ENCODE assay signal across 19 cellular contexts in the genomic region with DNA sequence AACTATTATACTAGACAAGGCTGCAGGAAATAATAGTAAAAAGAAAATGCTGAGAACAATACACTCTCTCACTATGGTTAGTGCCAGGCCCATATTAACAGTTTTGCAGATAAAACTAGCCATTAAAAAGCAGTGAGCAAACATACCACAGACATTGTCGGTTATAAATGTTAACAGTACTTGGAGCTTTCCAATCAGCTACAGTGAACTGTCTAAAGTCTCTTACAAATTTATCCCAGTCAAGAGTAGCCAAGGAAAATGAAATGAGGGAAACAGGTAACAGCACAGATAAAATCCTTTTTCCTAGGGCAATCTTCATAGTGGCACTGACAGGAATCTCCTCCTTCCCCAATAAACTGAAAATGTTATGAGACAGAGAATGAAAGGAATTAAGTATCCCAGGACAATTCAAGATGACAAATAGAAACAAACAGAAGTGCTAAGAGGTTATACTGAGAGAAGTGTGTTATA. TPM values are rescaled to one million over a fixed set of nuclear protein-coding genes. Genes with fewer than 3 reads are reported as not detected.
A peak's percentile ranks its signal among the peaks of the same experiment; 100 is the strongest.
DNase-seq lines count a peak whose midpoint lies in the region; ATAC-seq, FAIRE-seq and TF ChIP-seq lines count a peak whose summit lies in the region.
"Had no signal": no experiment of that assay in that cellular context is flagged by ENCODE, and none has a peak within 500 bp of the region (broad histone marks: within the 10 kb centered on the region; RNA-seq: fewer than 3 reads in every experiment).

No MANE protein-coding gene starts in this region.

- no peak overlapping the region for H3K14ac ChIP-seq in H9 (ENCODE audit: insufficient read depth, low read length)

- H3K9me3 Mint-ChIP-seq in H9: peaks cover 0 to 3% of the 10 kb centered on the region in 2 experiments; a peak in 1 of 5 replicates
- no peaks in the 10 kb centered on the region for H3K9me3 Mint-ChIP-seq in stimulated activated effector memory CD8-positive, alpha-beta T cell treated with anti-CD3 and anti-CD28 coated beads, Interleukin-12 subunit alpha, Interleukin-12 subunit beta, amount 100 ng/mL, for 72 hours

- H3K27me3 Mint-ChIP-seq in H9 (ENCODE audit: low read depth): no peaks in the 10 kb centered on the region
- H3K27me3 Mint-ChIP-seq: activated CD8-positive, alpha-beta memory T cell treated with anti-CD3 and anti-CD28 coated beads, Interleukin-2, amount 10 ng/mL, durations not matched to agents 7 days and 5 days; dendritic cell treated with granulocyte-macrophage colony-stimulating factor and Interleukin-4, amounts not matched to agents 40 ng/mL and 50 ng/mL, for 4 days had no signal

- H2BK120ac ChIP-seq in H9 (ENCODE audit: low read depth, low read length, poor library complexity, severe bottlenecking): no peak overlapping the region

- H3K23me2 ChIP-seq in H9 (ENCODE audit: insufficient read length, low read depth, low read length, poor library complexity, severe bottlenecking): no peaks in the 10 kb centered on the region

- 0 out of 6 replicates have a peak overlapping the region, but pooled peaks of 1 of the 2 experiments have one; percentile 20 for H3K27ac ChIP-seq in A549
- H3K27ac ChIP-seq in H9 (ENCODE audit: insufficient read length, low read depth, low read length): no peak overlapping the region
- peak overlapping the region; percentile 16 for H3K27ac ChIP-seq in HepG2 (ENCODE audit: extremely low read length, insufficient read depth, low read length)
- H3K27ac ChIP-seq in coronary artery: no peak overlapping the region
- H3K27ac ChIP-seq in esophagus squamous epithelium: no peak overlapping the region
- H3K27ac ChIP-seq: ascending aorta had no signal

- H2AFZ ChIP-seq in H9 (ENCODE audit: low read length) (no peak overlapping the region), HepG2 (ENCODE audit: low read length) (no peak overlapping the region)

- TF ChIP-seq EP300 in A549 (IDR thresholded peaks at IDR 0.05) (no peak), HepG2 (IDR thresholded peaks at IDR 0.05; ENCODE audit: low read depth in 2 of 2, low read length in 2 of 2) (no peak), HepG2 (CRISPR knock-in tag; IDR thresholded peaks at IDR 0.05; ENCODE audit: borderline replicate concordance) (no peak)

- no peak overlapping the region for H4K8ac ChIP-seq in H9 (replicated peaks; ENCODE audit: insufficient read length, low read depth, low read length)

- TF ChIP-seq CTCF in A549 (IDR thresholded peaks at IDR 0.05) (no peak), H9 (conservative IDR thresholded peaks at IDR 0.05) (no peak), HepG2 (CRISPR knock-in tag; IDR thresholded peaks at IDR 0.05) (no peak), coronary artery (IDR thresholded peaks at IDR 0.05) (no peak), esophagus squamous epithelium (IDR thresholded peaks at IDR 0.05) (no peak)

- H3K56ac ChIP-seq in H9 (ENCODE audit: insufficient read length, low read depth, low read length): no peak overlapping the region

- peaks cover 30 to 38% of the 10 kb centered on the region in 2 experiments for H3K4me1 Mint-ChIP-seq in H9
- no peaks in the 10 kb centered on the region for H3K4me1 Mint-ChIP-seq in stimulated activated effector memory CD8-positive, alpha-beta T cell treated with anti-CD3 and anti-CD28 coated beads, Interleukin-12 subunit alpha, Interleukin-12 subunit beta, amount 100 ng/mL, for 72 hours
- H3K4me1 Mint-ChIP-seq: activated CD8-positive, alpha-beta memory T cell treated with anti-CD3 and anti-CD28 coated beads, Interleukin-2, amount 10 ng/mL, durations not matched to agents 7 days and 5 days had no signal

- H3K27me3 ChIP-seq in H9 (ENCODE audit: insufficient read depth, low read length): no peaks in the 10 kb centered on the region
- H3K27me3 ChIP-seq in HepG2 (ENCODE audit: control insufficient read depth in 1 of 2, insufficient read depth in 2 of 2, low read length in 2 of 2): no peaks in the 10 kb centered on the region
- H3K27me3 ChIP-seq in esophagus squamous epithelium: no peaks in the 10 kb centered on the region
- H3K27me3 ChIP-seq: ascending aorta had no signal

- TF ChIP-seq POLR2A in A549 (IDR thresholded peaks at IDR 0.05; ENCODE audit: low read length) (no peak), HepG2 (IDR thresholded peaks at IDR 0.05; ENCODE audit: insufficient read depth in 1 of 2, low read depth in 2 of 2, low read length in 2 of 2) (no peak), esophagus squamous epithelium (IDR thresholded peaks at IDR 0.05) (no peak)

- peaks cover 39% of the 10 kb centered on the region; the same call in 1 of the 2 replicates for H3K79me2 ChIP-seq in H9 (ENCODE audit: insufficient read depth, low read length)
- peaks cover 88% of the 10 kb centered on the region for H3K79me2 ChIP-seq in HepG2 (ENCODE audit: insufficient read depth, low read length)

- H3K23ac ChIP-seq in H9 (ENCODE audit: insufficient read length, low read depth, low read length): no peak overlapping the region

- H2AK5ac ChIP-seq in H9 (ENCODE audit: insufficient read length, low read length): no peak overlapping the region

- H4K91ac ChIP-seq in H9 (ENCODE audit: insufficient read length, low read depth, low read length): no peak overlapping the region

- peak; percentile 17 to 53; a peak in 3 of 6 replicates for ATAC-seq in A549
- no peak for ATAC-seq in HepG2
- no peak for ATAC-seq in stimulated activated effector memory CD8-positive, alpha-beta T cell treated with anti-CD3 and anti-CD28 coated beads, Interleukin-12 subunit alpha, Interleukin-12 subunit beta, amount 100 ng/mL, for 72 hours
- ATAC-seq: activated CD8-positive, alpha-beta memory T cell treated with anti-CD3 and anti-CD28 coated beads, Interleukin-2, amount 10 ng/mL, durations not matched to agents 7 days and 5 days; left ventricle myocardium superior had no signal

- peaks cover 28 to 40% (median 31%) of the 10 kb centered on the region in 3 experiments for H3K36me3 Mint-ChIP-seq in H9 (ENCODE audit: insufficient read depth in 1 of 3, low read depth in 3 of 3)
- peaks cover 5% of the 10 kb centered on the region for H3K36me3 Mint-ChIP-seq in stimulated activated effector memory CD8-positive, alpha-beta T cell treated with anti-CD3 and anti-CD28 coated beads, Interleukin-12 subunit alpha, Interleukin-12 subunit beta, amount 100 ng/mL, for 72 hours
- H3K36me3 Mint-ChIP-seq: activated CD8-positive, alpha-beta memory T cell treated with anti-CD3 and anti-CD28 coated beads, Interleukin-2, amount 10 ng/mL, durations not matched to agents 7 days and 5 days had no signal

- H3K4me3 ChIP-seq in A549 (no peak overlapping the region), HepG2 (replicated peaks in 1 of 3; ENCODE audit: insufficient read depth in 1 of 3, low read depth in 2 of 3, low read length in 3 of 3) (no peak overlapping the region), coronary artery (no peak overlapping the region), esophagus squamous epithelium (no peak overlapping the region)
- H3K4me3 ChIP-seq: ascending aorta had no signal

- 5% methylated on average over 1 of the region's 1 CpG for WGBS in A549 (ENCODE audit: missing lambda C conversion rate)
- no CpG with 5 or more reads among the region's 1 CpG for WGBS in H9 (ENCODE audit: extremely low coverage, insufficient read length, low lambda C conversion rate)
- whole genome bisulfite sequencing in HepG2 (ENCODE audit: low lambda C conversion rate): 25% methylated on average over 1 of the region's 1 CpG
- WGBS in esophagus squamous epithelium, 2 donors: 35 to 36% methylated on average over 1 of the region's 1 CpG

- no peak overlapping the region for H2BK15ac ChIP-seq in H9 (ENCODE audit: low read depth, low read length)

- H3K9me3 ChIP-seq in A549 (no peaks in the 10 kb centered on the region), H9 (ENCODE audit: control insufficient read depth, low read depth, low read length) (no peaks in the 10 kb centered on the region), HepG2 (ENCODE audit: low read length) (no peaks in the 10 kb centered on the region), esophagus squamous epithelium (no peaks in the 10 kb centered on the region)
- H3K9me3 ChIP-seq: ascending aorta had no signal

- peak overlapping the region in 2 of 3 experiments; percentile 22 to 76; a peak in 4 of 7 replicates for H3K27ac Mint-ChIP-seq in H9
- H3K27ac Mint-ChIP-seq in stimulated activated effector memory CD8-positive, alpha-beta T cell treated with anti-CD3 and anti-CD28 coated beads, Interleukin-12 subunit alpha, Interleukin-12 subunit beta, amount 100 ng/mL, for 72 hours: no peak overlapping the region
- H3K27ac Mint-ChIP-seq: activated CD8-positive, alpha-beta memory T cell treated with anti-CD3 and anti-CD28 coated beads, Interleukin-2, amount 10 ng/mL, durations not matched to agents 7 days and 5 days; dendritic cell treated with granulocyte-macrophage colony-stimulating factor and Interleukin-4, amounts not matched to agents 40 ng/mL and 50 ng/mL, for 4 days had no signal

- H2BK5ac ChIP-seq in H9 (ENCODE audit: insufficient read length, low read length): no peak overlapping the region

- H2BK12ac ChIP-seq in H9 (ENCODE audit: insufficient read length, low read depth, low read length): no peak overlapping the region

- POLR2A ChIA-PET in A549 (lab: Yijun Ruan, JAX) (no interaction called here), HepG2 (lab: Yijun Ruan, JAX) (no interaction called here)

- H3T11ph ChIP-seq in H9 (ENCODE audit: low read length): no peak overlapping the region

- H3K4ac ChIP-seq in H9 (ENCODE audit: low read depth, low read length): no peak overlapping the region

- BruUV-seq in HepG2 (replicated peaks; lab: Mats Ljungman, UMichigan): TSS peak; percentile 16

- no peak overlapping the region for H3K18ac ChIP-seq in H9 (ENCODE audit: insufficient read length, low read depth, low read length)

- CTCF ChIA-PET in A549 (lab: Yijun Ruan, JAX): no interaction called here
- CTCF ChIA-PET in HepG2 (lab: Yijun Ruan, JAX; ENCODE audit: low intra/inter-chr PET ratio, low total read pairs): no interaction called here

- H3K79me1 ChIP-seq in H9 (ENCODE audit: insufficient read depth, low read depth, low read length, poor library complexity, severe bottlenecking): peaks cover 8% of the 10 kb centered on the region

- DNase-seq in A549 (ENCODE audit: low read depth in 1 of 2, low spot score in 1 of 2): no peak
- DNase-seq in H9: no peak
- peak; percentile 17 for DNase-seq in amniotic epithelial cell (ENCODE audit: low read depth)
- DNase-seq in HepG2 (ENCODE audit: low spot score): no peak
- no peak for DNase-seq in coronary artery (ENCODE audit: low spot score)
- DNase-seq in esophagus squamous epithelium (lab: John Stamatoyannopoulos, UW): no peak
- no peak for DNase-seq in hypothalamus (lab: John Stamatoyannopoulos, UW)
- no peak for DNase-seq in stimulated activated effector memory CD8-positive, alpha-beta T cell treated with anti-CD3 and anti-CD28 coated beads, Interleukin-12 subunit alpha, Interleukin-12 subunit beta, amount 100 ng/mL, for 72 hours (ENCODE audit: low spot score in 2 of 2)
- DNase-seq: activated CD4-positive, CD25-positive, alpha-beta regulatory T cell; activated CD8-positive, alpha-beta memory T cell treated with anti-CD3 and anti-CD28 coated beads, Interleukin-2, amount 10 ng/mL, durations not matched to agents 7 days and 5 days; activated naive CD4-positive, alpha-beta T cell; Karpas-422; left ventricle myocardium superior; NCI-H1436 treated with DMSO at 0.1 percent for 48 hours; NCI-H446; OCI-M1 had no signal

- no peak overlapping the region for H4K5ac ChIP-seq in H9 (ENCODE audit: insufficient read length, low read depth, low read length)

- H3K9ac ChIP-seq in H9 (ENCODE audit: extremely low read depth, insufficient read length, low read length) (no peak overlapping the region), HepG2 (ENCODE audit: insufficient read depth, low read depth, low read length) (no peak overlapping the region)

- intact Hi-C loops in HepG2 (cut with micrococcal nuclease; ENCODE audit: unreplicated experiment): no loop called here
- intact Hi-C loops in esophagus squamous epithelium (cut with DNase I): no loop called here

- H3K4me2 ChIP-seq in A549 (peak overlapping the region; percentile 59), H9 (ENCODE audit: insufficient read depth, insufficient read length, low read length) (no peak overlapping the region), HepG2 (ENCODE audit: low read depth, low read length) (no peak overlapping the region)

- H3K36me3 ChIP-seq in HepG2 (replicated peaks in 1 of 2; ENCODE audit: control insufficient read depth in 1 of 2, insufficient read depth in 2 of 2, low read length in 2 of 2) (peaks cover 1 to 16% of the 10 kb centered on the region in 2 experiments; a peak in 3 of 5 replicates), esophagus squamous epithelium (no peaks in the 10 kb centered on the region)
- H3K36me3 ChIP-seq: ascending aorta had no signal

- peak; percentile 28 for FAIRE-seq in A549 (lab: Jason Lieb, UNC)
- FAIRE-seq in HepG2 (lab: Jason Lieb, UNC): no peak
- FAIRE-seq: D721Med had no signal

- TF ChIP-seq RAD21 in A549 (conservative IDR thresholded peaks at IDR 0.05 in 1 of 2, IDR thresholded peaks at IDR 0.05 in 1 of 2) (no peak), HepG2 (CRISPR knock-in tag; IDR thresholded peaks at IDR 0.05) (no peak)

- H3K4me3 Mint-ChIP-seq in H9: no peak overlapping the region
- no peak overlapping the region for H3K4me3 Mint-ChIP-seq in stimulated activated effector memory CD8-positive, alpha-beta T cell treated with anti-CD3 and anti-CD28 coated beads, Interleukin-12 subunit alpha, Interleukin-12 subunit beta, amount 100 ng/mL, for 72 hours
- H3K4me3 Mint-ChIP-seq: activated CD8-positive, alpha-beta memory T cell treated with anti-CD3 and anti-CD28 coated beads, Interleukin-2, amount 10 ng/mL, durations not matched to agents 7 days and 5 days; dendritic cell treated with granulocyte-macrophage colony-stimulating factor and Interleukin-4, amounts not matched to agents 40 ng/mL and 50 ng/mL, for 4 days had no signal

- peaks cover 47% of the 10 kb centered on the region for H3K4me1 ChIP-seq in A549
- H3K4me1 ChIP-seq in H9 (ENCODE audit: insufficient read depth, low read length): peaks cover 2% of the 10 kb centered on the region; the same call in 1 of the 2 replicates
- peaks cover 32% of the 10 kb centered on the region for H3K4me1 ChIP-seq in HepG2 (ENCODE audit: insufficient read depth, low read length)
- H3K4me1 ChIP-seq in esophagus squamous epithelium: peaks cover 0 to 9% (median 0%) of the 10 kb centered on the region in 3 donors

- H4K20me1 ChIP-seq in H9 (ENCODE audit: control insufficient read depth, insufficient read depth, insufficient read length) (no peaks in the 10 kb centered on the region), HepG2 (ENCODE audit: insufficient read depth, low read length) (peaks cover 49% of the 10 kb centered on the region)

- no peak overlapping the region for H2BK20ac ChIP-seq in H9 (ENCODE audit: low read depth, low read length, poor library complexity, severe bottlenecking)

- in situ Hi-C loops in HepG2 (cut with HindIII; ENCODE audit: extremely low pct_ligation_motif_present, low pct_unique_long_range_greater_than_20kb): no loop called here

RNA-seq across cellular contexts. Expression of a gene that starts 30.8 kb away (rescaled TPM):
- 34.0 and 55.2 TPM in 2 replicates for polyA plus RNA-seq in A549 (2011; rRNA removed)
- 33.9 and 41.3 TPM in 2 replicates for polyA plus RNA-seq in A549 (2012; cell fraction: cytosol; rRNA removed)
- 31.0 and 33.9 TPM in 2 replicates for polyA plus RNA-seq in A549 (2012; cell fraction: nucleus; rRNA removed)
- 40.8 to 44.9 TPM (median 44.4 TPM) in 3 replicates for polyA plus RNA-seq in A549 (2017; fragmentation: RNase III; extraction: RNeasy Plus Mini Kit Qiagen cat#74134 plus additional on column Dnase treatment)
- polyA minus RNA-seq in A549 (2011; rRNA and poly(A)+ RNA removed): 21.9 and 26.1 TPM in 2 replicates
- total RNA-seq in H9 (2021): 176 and 190 TPM in 2 replicates
- total RNA-seq in HepG2 (2016; rRNA removed; fragmentation: Illumina TruSeq; extraction: Trizol): 36.1 and 37.4 TPM in 2 replicates
- 11.2 and 13.0 TPM in 2 replicates for total RNA-seq in HepG2 (2016; cell fraction: cytosol; rRNA removed; fragmentation: Illumina TruSeq; extraction: Trizol; ENCODE audit: low read depth)
- total RNA-seq in HepG2 (2016; cell fraction: insoluble cytoplasmic fraction; rRNA removed; fragmentation: Illumina TruSeq; extraction: Trizol): 37.3 and 40.1 TPM in 2 replicates
- 14.1 and 16.8 TPM in 2 replicates for total RNA-seq in HepG2 (2016; cell fraction: membrane; rRNA removed; fragmentation: Illumina TruSeq; extraction: Trizol)
- total RNA-seq in HepG2 (2016; cell fraction: nucleus; rRNA removed; fragmentation: Illumina TruSeq; extraction: Trizol): 46.8 and 49.1 TPM in 2 replicates
- 23.1 and 29.1 TPM in 2 replicates for polyA plus RNA-seq in HepG2 (2011; rRNA removed)
- 7.1 and 8.4 TPM in 2 replicates for polyA plus RNA-seq in HepG2 (2011; cell fraction: cytosol; rRNA removed)
- polyA plus RNA-seq in HepG2 (2011; cell fraction: nucleus; rRNA removed): 36.4 and 41.9 TPM in 2 replicates
- 58.2 and 68.4 TPM in 2 replicates for polyA plus RNA-seq in HepG2 (2012)
- 6.8 and 7.8 TPM in 2 replicates for polyA plus RNA-seq in HepG2 (2016; cell fraction: cytosol; fragmentation: Illumina TruSeq; extraction: Trizol; ENCODE audit: low read depth)
- 33.4 and 33.7 TPM in 2 replicates for polyA plus RNA-seq in HepG2 (2016; cell fraction: insoluble cytoplasmic fraction; fragmentation: Illumina TruSeq; extraction: Trizol; ENCODE audit: low read depth)
- 11.0 and 13.3 TPM in 2 replicates for polyA plus RNA-seq in HepG2 (2016; cell fraction: membrane; fragmentation: Illumina TruSeq; extraction: Trizol; ENCODE audit: low read depth)
- polyA plus RNA-seq in HepG2 (2016; cell fraction: nucleus; fragmentation: Illumina TruSeq; extraction: Trizol; ENCODE audit: insufficient read depth, low read depth): 75.9 and 78.0 TPM in 2 replicates
- polyA minus RNA-seq in HepG2 (2011; rRNA and poly(A)+ RNA removed; ENCODE audit: low replicate concordance): 13.7 and 19.1 TPM in 2 replicates
- polyA minus RNA-seq in HepG2 (2011; cell fraction: cytosol; rRNA and poly(A)+ RNA removed): 17.4 and 18.3 TPM in 2 replicates
- 162 and 198 TPM in 2 replicates for polyA minus RNA-seq in HepG2 (2011; cell fraction: nucleus; rRNA and poly(A)+ RNA removed)
- 10 to 100 TPM; 44.3 to 67.3 (median 48.5) TPM for total RNA-seq in esophagus squamous epithelium

Comparison
In these comparisons a context has a peak if more than half of its experiments do, and no peak if none do; other contexts are left out.
1. ATAC-seq: peak in A549 (2 of 2); none in HepG2 (single experiment) and stimulated activated effector memory CD8-positive, alpha-beta T cell treated with anti-CD3 and anti-CD28 coated beads, Interleukin-12 subunit alpha, Interleukin-12 subunit beta, amount 100 ng/mL, for 72 hours (single experiment).